1 cellular context compared by ENCODE assay signal in genomic region chr22:42630901-42631602, GRCh38.
A peak's percentile ranks its signal among the peaks of the same experiment; 100 is the strongest.
TF ChIP-seq lines count a peak whose summit lies in the region.

No MANE protein-coding gene starts in this region.

TF ChIP-seq in HepG2, 621 proteins besides CTCF, POLR2A, EP300 and RAD21:
- TF ChIP-seq ZNF513 (CRISPR knock-in tag; conservative IDR thresholded peaks at IDR 0.05) (no peak), NFE2L2 (IDR thresholded peaks at IDR 0.05; ENCODE audit: low read length) (no peak), ZNF557 (CRISPR knock-in tag; IDR thresholded peaks at IDR 0.05) (no peak), ZFP36L2 (CRISPR knock-in tag; IDR thresholded peaks at IDR 0.05) (no peak), POLR2AphosphoS5 (IDR thresholded peaks at IDR 0.05; ENCODE audit: low read depth, low read length) (0 out of 2 replicates have a peak, but pooled peaks have one; percentile 4), CAMTA2 (CRISPR knock-in tag; IDR thresholded peaks at IDR 0.05; ENCODE audit: borderline replicate concordance) (no peak)
